1 cellular context compared by ENCODE assay signal in genomic region chr15:98663045-98663444, GRCh38.
TF ChIP-seq lines count a peak whose summit lies in the region.

No MANE protein-coding gene starts in this region.

TF ChIP-seq in HepG2, 621 proteins besides CTCF, POLR2A, EP300 and RAD21:
- TF ChIP-seq ZBTB39 (CRISPR knock-in tag; IDR thresholded peaks at IDR 0.05), result 0 out of 2 replicates have a peak, but pooled peaks have one; percentile 16
- no peak for TF ChIP-seq CSRNP2 (CRISPR knock-in tag; conservative IDR thresholded peaks at IDR 0.05; ENCODE audit: low read depth)
- TF ChIP-seq ZNF432 (CRISPR knock-in tag; IDR thresholded peaks at IDR 0.05; ENCODE audit: borderline replicate concordance), result no peak
- 0 out of 2 replicates have a peak, but pooled peaks have one; percentile 18 for TF ChIP-seq ZNF350 (CRISPR knock-in tag; IDR thresholded peaks at IDR 0.05; ENCODE audit: borderline replicate concordance, low read depth)
- TF ChIP-seq RXRA (CRISPR knock-in tag; IDR thresholded peaks at IDR 0.05), result no peak
- TF ChIP-seq ZBTB4 (CRISPR knock-in tag; IDR thresholded peaks at IDR 0.05; ENCODE audit: borderline replicate concordance), result 0 out of 2 replicates have a peak, but pooled peaks have one; percentile 33
TF ChIP-seq in HepG2: peak in this region for 3.
